12 cellular contexts compared by ENCODE assay signal in genomic region chr5:2991884-2992283, GRCh38.
"Had no signal": no experiment of that assay in that cellular context is flagged by ENCODE, and none has a peak within 500 bp of the region (broad histone marks: within the 10 kb centered on the region; RNA-seq: fewer than 3 reads in every experiment).

No MANE protein-coding gene starts in this region.

- H3K36me3 Mint-ChIP-seq: activated naive CD8-positive, alpha-beta T cell treated with anti-CD3 and anti-CD28 coated beads for 36 hours; brain had no signal

- DNase-seq: activated CD4-positive, alpha-beta T cell treated with anti-CD3 and anti-CD28 coated beads, Interleukin-2, amount 10 ng/mL, durations not matched to agents 7 days and 5 days; activated CD4-positive, CD25-positive, alpha-beta regulatory T cell; activated CD8-positive, alpha-beta memory T cell treated with anti-CD3 and anti-CD28 coated beads, Interleukin-2, amount 50 U/mL, for 48 hours; activated naive CD8-positive, alpha-beta T cell treated with anti-CD3 and anti-CD28 coated beads for 36 hours; activated T-cell treated with anti-CD3 and anti-CD28 coated beads, Interleukin-2, amount 50 U/mL, for 72 hours; amygdala; central memory CD4-positive, alpha-beta T cell; colonic mucosa; midbrain; sigmoid colon; stimulated activated CD4-positive, alpha-beta T cell treated with anti-CD3 and anti-CD28 coated beads, Interleukin-2, amount 100 ng/mL, for 24 hours had no signal

- H3K9me3 Mint-ChIP-seq: activated CD4-positive, alpha-beta T cell treated with anti-CD3 and anti-CD28 coated beads, Interleukin-2, amount 10 ng/mL, durations not matched to agents 7 days and 5 days; brain had no signal

- H3K4me3 Mint-ChIP-seq: activated CD4-positive, alpha-beta T cell treated with anti-CD3 and anti-CD28 coated beads, Interleukin-2, amount 10 ng/mL, durations not matched to agents 7 days and 5 days; activated naive CD8-positive, alpha-beta T cell treated with anti-CD3 and anti-CD28 coated beads for 36 hours; activated T-cell treated with anti-CD3 and anti-CD28 coated beads, Interleukin-2, amount 50 U/mL, for 72 hours; brain had no signal

- H3K27ac Mint-ChIP-seq: activated CD4-positive, alpha-beta T cell treated with anti-CD3 and anti-CD28 coated beads, Interleukin-2, amount 10 ng/mL, durations not matched to agents 7 days and 5 days; activated naive CD8-positive, alpha-beta T cell treated with anti-CD3 and anti-CD28 coated beads for 36 hours; activated T-cell treated with anti-CD3 and anti-CD28 coated beads, Interleukin-2, amount 50 U/mL, for 72 hours; brain had no signal

- H3K4me1 Mint-ChIP-seq: activated CD4-positive, alpha-beta T cell treated with anti-CD3 and anti-CD28 coated beads, Interleukin-2, amount 10 ng/mL, durations not matched to agents 7 days and 5 days; activated naive CD8-positive, alpha-beta T cell treated with anti-CD3 and anti-CD28 coated beads for 36 hours had no signal

- H3K27me3 Mint-ChIP-seq: activated CD4-positive, alpha-beta T cell treated with anti-CD3 and anti-CD28 coated beads, Interleukin-2, amount 10 ng/mL, durations not matched to agents 7 days and 5 days; activated naive CD8-positive, alpha-beta T cell treated with anti-CD3 and anti-CD28 coated beads for 36 hours had no signal
